Comparison of ENCODE assay signal across 20 cellular contexts in the genomic region with DNA sequence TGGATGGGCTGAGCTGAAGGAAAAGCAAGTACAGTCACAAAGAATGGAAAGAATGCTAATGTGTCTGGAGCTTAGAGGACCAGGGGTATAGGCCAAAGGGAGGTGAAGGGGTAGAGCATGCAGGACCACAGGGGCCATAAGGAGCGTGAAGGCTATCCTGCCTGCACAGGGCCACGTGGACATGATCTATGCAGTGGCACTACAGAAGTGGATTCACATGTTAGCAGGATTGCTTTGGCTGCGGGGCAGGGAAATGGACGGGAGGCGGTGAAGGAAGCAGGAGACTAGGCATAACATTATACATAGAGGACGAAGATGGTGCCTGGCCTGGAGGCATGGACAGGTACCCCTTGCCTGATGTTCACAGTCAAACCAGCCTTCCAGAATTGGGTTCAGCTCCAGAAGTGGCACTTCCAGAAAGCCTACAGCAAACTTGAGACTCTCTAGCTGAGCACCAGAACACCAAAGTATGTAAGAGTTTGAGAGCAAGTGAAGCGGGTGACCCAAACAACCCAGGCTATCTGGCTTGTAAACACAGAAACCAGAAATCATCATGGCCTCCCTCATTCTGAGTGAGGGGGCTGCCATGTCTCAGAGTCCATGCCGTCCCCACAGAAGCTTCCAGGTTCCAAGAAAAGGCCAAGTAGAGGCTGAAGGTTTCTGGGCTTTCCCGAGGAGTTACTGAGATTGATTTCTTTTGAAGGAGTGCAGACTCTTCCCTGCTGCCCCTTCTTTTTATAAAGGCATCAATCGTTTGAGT.
"Had no signal": no experiment of that assay in that cellular context is flagged by ENCODE, and none has a peak within 500 bp of the region (broad histone marks: within the 10 kb centered on the region; RNA-seq: fewer than 3 reads in every experiment).

No MANE protein-coding gene starts in this region.

- H3K27me3 ChIP-seq: body of pancreas, esophagus squamous epithelium, gastrocnemius medialis, upper lobe of left lung had no signal

- ATAC-seq: activated CD8-positive, alpha-beta memory T cell treated with anti-CD3 and anti-CD28 coated beads, Interleukin-2, amount 10 ng/mL, durations not matched to agents 7 days and 5 days; activated CD8-positive, alpha-beta T cell treated with anti-CD3 and anti-CD28 coated beads for 36 hours; body of pancreas; gastrocnemius medialis; left ventricle myocardium superior; stimulated activated naive B cell treated with anti-CD40 and anti-IgM and Interleukin-4, amounts not matched to agents 10 μg/mL and 1 μg/mL and 100 μg/mL, for 72 hours had no signal

- H3K27ac ChIP-seq: body of pancreas, esophagus squamous epithelium, gastrocnemius medialis, thoracic aorta, upper lobe of left lung, WERI-Rb-1 had no signal

- DNase-seq: activated CD4-positive, alpha-beta T cell treated with anti-CD3 and anti-CD28 coated beads, Interleukin-2, amount 10 ng/mL, durations not matched to agents 7 days and 5 days; activated CD4-positive, CD25-positive, alpha-beta regulatory T cell treated with anti-CD3 and anti-CD28 coated beads, Interleukin-2, amount 50 U/mL, for 72 hours; activated CD8-positive, alpha-beta memory T cell treated with anti-CD3 and anti-CD28 coated beads, Interleukin-2, amount 10 ng/mL, durations not matched to agents 7 days and 5 days; activated CD8-positive, alpha-beta T cell treated with anti-CD3 and anti-CD28 coated beads for 36 hours; activated effector memory CD4-positive, alpha-beta T cell treated with anti-CD3 and anti-CD28 coated beads, Interleukin-2, amount 50 U/mL, for 16 hours; activated naive CD4-positive, alpha-beta T cell treated with anti-CD3 and anti-CD28 coated beads, Interleukin-2, amount 10 ng/mL, durations not matched to agents 7 days and 5 days; activated T-cell treated with anti-CD3 and anti-CD28 coated beads for 4 hours; body of pancreas; dermis blood vessel endothelial cell; esophagus squamous epithelium; gastrocnemius medialis; hypothalamus; left ventricle myocardium superior; nephron progenitor cell; stimulated activated CD4-positive, alpha-beta T cell treated with anti-CD3 and anti-CD28 coated beads, Interleukin-2, amount 100 ng/mL, for 48 hours; stimulated activated CD8-positive, alpha-beta memory T cell treated with anti-CD3 and anti-CD28 coated beads, Interleukin-4, amount 100 ng/mL, for 48 hours; stimulated activated naive B cell treated with anti-CD40 and anti-IgM and Interleukin-4, amounts not matched to agents 10 μg/mL and 1 μg/mL and 100 μg/mL, for 72 hours; upper lobe of left lung; WERI-Rb-1 had no signal

- H3K36me3 ChIP-seq: esophagus squamous epithelium, gastrocnemius medialis, thoracic aorta, upper lobe of left lung, WERI-Rb-1 had no signal

- H3K4me3 ChIP-seq: body of pancreas, esophagus squamous epithelium, gastrocnemius medialis, thoracic aorta, upper lobe of left lung had no signal

- H3K9me3 ChIP-seq: body of pancreas, esophagus squamous epithelium had no signal
